26 cellular contexts compared by ENCODE assay signal in genomic region chr6:66435321-66435720, GRCh38.
"Had no signal": no experiment of that assay in that cellular context is flagged by ENCODE, and none has a peak within 500 bp of the region (broad histone marks: within the 10 kb centered on the region; RNA-seq: fewer than 3 reads in every experiment).

No MANE protein-coding gene starts in this region.

- H3K27ac Mint-ChIP-seq: activated B cell treated with CpG ODN at 0.5 μM for 24 hours; activated CD4-positive, alpha-beta memory T cell treated with anti-CD3 and anti-CD28 coated beads for 36 hours; activated CD4-positive, alpha-beta T cell treated with anti-CD3 and anti-CD28 coated beads, Interleukin-2, amount 10 ng/mL, durations not matched to agents 7 days and 5 days; activated naive CD4-positive, alpha-beta T cell treated with anti-CD3 and anti-CD28 coated beads, Interleukin-2, amount 50 U/mL, for 24 hours; activated T-helper 17 cell treated with anti-CD3 and anti-CD28 coated beads, Interleukin-2, amount 50 U/mL, for 72 hours; brain; T-helper 17 cell had no signal

- DNase-seq: activated B cell treated with CpG ODN at 0.5 μM for 24 hours; activated CD4-positive, alpha-beta memory T cell treated with anti-CD3 and anti-CD28 coated beads for 36 hours; activated CD4-positive, alpha-beta T cell treated with anti-CD3 and anti-CD28 coated beads for 1 hour; activated CD4-positive, alpha-beta T cell treated with anti-CD3 and anti-CD28 coated beads, Interleukin-2, amount 10 ng/mL, durations not matched to agents 7 days and 5 days; activated gamma-delta T cell treated with Interleukin-2 at 50 U/mL for 16 hours; activated T-cell treated with anti-CD3 and anti-CD28 coated beads for 4 hours; activated T-cell treated with anti-CD3 and anti-CD28 coated beads, Interleukin-2, amount 50 U/mL, for 48 hours; cerebellar nuclear complex; colonic mucosa; Karpas-422; NCI-H1092; NCI-H1417; NCI-H1930; NCI-H2107; NCI-H2171 treated with DMSO at 0.1 percent for 48 hours; NCI-H226; NCI-H526; NCI-H774; SHP77 treated with DMSO at 0.1 percent for 48 hours; T-helper 17 cell; T1000 had no signal

- H3K36me3 Mint-ChIP-seq: activated CD4-positive, alpha-beta memory T cell treated with anti-CD3 and anti-CD28 coated beads for 36 hours; activated naive CD4-positive, alpha-beta T cell treated with anti-CD3 and anti-CD28 coated beads, Interleukin-2, amount 50 U/mL, for 24 hours; brain had no signal

- H3K4me1 ChIP-seq: ascending aorta, colonic mucosa had no signal

- H3K4me3 ChIP-seq: ascending aorta, colonic mucosa had no signal

- H3K27me3 Mint-ChIP-seq: activated B cell treated with CpG ODN at 0.5 μM for 24 hours; activated CD4-positive, alpha-beta memory T cell treated with anti-CD3 and anti-CD28 coated beads for 36 hours; activated CD4-positive, alpha-beta T cell treated with anti-CD3 and anti-CD28 coated beads, Interleukin-2, amount 10 ng/mL, durations not matched to agents 7 days and 5 days; activated naive CD4-positive, alpha-beta T cell treated with anti-CD3 and anti-CD28 coated beads, Interleukin-2, amount 50 U/mL, for 24 hours; activated T-helper 17 cell treated with anti-CD3 and anti-CD28 coated beads, Interleukin-2, amount 50 U/mL, for 72 hours; brain; T-helper 17 cell had no signal

- H3K9me3 Mint-ChIP-seq: activated naive CD4-positive, alpha-beta T cell treated with anti-CD3 and anti-CD28 coated beads, Interleukin-2, amount 50 U/mL, for 24 hours; activated T-helper 17 cell treated with anti-CD3 and anti-CD28 coated beads, Interleukin-2, amount 50 U/mL, for 72 hours; brain had no signal

- H3K27me3 ChIP-seq: ascending aorta, colonic mucosa had no signal

- H3K27ac ChIP-seq: ascending aorta, colonic mucosa had no signal

- H3K4me1 Mint-ChIP-seq: activated B cell treated with CpG ODN at 0.5 μM for 24 hours; activated CD4-positive, alpha-beta T cell treated with anti-CD3 and anti-CD28 coated beads, Interleukin-2, amount 10 ng/mL, durations not matched to agents 7 days and 5 days; activated naive CD4-positive, alpha-beta T cell treated with anti-CD3 and anti-CD28 coated beads, Interleukin-2, amount 50 U/mL, for 24 hours; activated T-helper 17 cell treated with anti-CD3 and anti-CD28 coated beads, Interleukin-2, amount 50 U/mL, for 72 hours; brain; T-helper 17 cell had no signal

- ATAC-seq: activated T-helper 17 cell treated with anti-CD3 and anti-CD28 coated beads, Interleukin-2, amount 50 U/mL, for 72 hours; Panc1; T-helper 17 cell had no signal

- H3K9me3 ChIP-seq: ascending aorta, colonic mucosa had no signal

- H3K36me3 ChIP-seq: ascending aorta, colonic mucosa had no signal

- H3K4me3 Mint-ChIP-seq: activated B cell treated with CpG ODN at 0.5 μM for 24 hours; activated CD4-positive, alpha-beta memory T cell treated with anti-CD3 and anti-CD28 coated beads for 36 hours; activated CD4-positive, alpha-beta T cell treated with anti-CD3 and anti-CD28 coated beads, Interleukin-2, amount 10 ng/mL, durations not matched to agents 7 days and 5 days; activated naive CD4-positive, alpha-beta T cell treated with anti-CD3 and anti-CD28 coated beads, Interleukin-2, amount 50 U/mL, for 24 hours; activated T-helper 17 cell treated with anti-CD3 and anti-CD28 coated beads, Interleukin-2, amount 50 U/mL, for 72 hours; brain; T-helper 17 cell had no signal
